17 cellular contexts compared by ENCODE assay signal in the genomic region with DNA sequence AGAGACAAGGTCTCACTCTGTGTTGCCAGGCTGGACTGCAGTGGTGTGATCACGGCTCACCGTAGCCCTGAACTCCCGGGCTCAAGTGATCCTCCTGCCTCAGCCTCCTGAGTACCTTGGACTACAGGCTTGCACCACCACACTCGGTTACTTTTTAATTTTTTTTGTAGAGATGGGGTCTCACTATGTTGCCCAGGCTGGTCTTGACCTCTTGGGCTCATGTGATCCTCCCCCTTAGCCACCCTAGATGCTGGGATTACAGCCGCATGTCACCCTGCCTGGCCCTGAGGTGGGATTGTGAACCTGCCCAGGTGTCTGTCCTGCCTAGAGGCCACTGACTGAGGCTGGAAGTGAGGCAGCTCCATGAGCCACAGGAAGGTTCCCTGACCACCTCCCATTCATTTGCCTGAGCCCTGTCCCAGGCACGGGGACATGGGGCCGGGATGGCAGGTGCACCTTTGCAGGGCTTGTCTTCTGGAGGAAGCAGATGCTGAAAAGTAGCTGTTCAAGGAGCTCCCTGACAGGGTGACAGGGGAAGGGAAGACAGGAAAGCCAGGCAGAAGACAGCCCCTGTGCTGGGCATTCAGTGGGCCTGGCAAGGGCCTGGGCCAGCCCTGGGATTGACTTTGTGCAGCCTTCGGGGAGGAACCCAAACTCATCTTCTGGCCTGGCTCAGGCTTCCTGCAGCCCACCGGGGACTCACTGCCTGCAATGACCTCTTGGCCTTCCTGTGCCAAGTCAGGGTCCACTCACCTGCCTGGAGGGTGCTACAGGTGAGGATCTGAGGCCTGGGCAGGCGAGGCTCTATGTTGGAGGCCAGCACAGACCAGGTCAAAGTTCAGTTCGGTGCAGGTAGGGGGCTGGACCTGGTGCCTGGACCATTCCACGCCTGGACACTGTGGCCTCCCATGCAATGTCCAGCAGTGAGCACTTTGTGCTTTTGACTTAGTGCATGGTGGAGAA. TPM values are rescaled to one million over a fixed set of nuclear protein-coding genes. Genes with fewer than 3 reads are reported as not detected.
DNase-seq lines count a peak whose midpoint lies in the region; ATAC-seq and TF ChIP-seq lines count a peak whose summit lies in the region.
"Had no signal": no experiment of that assay in that cellular context is flagged by ENCODE, and none has a peak within 500 bp of the region (broad histone marks: within the 10 kb centered on the region; RNA-seq: fewer than 3 reads in every experiment).

No MANE protein-coding gene starts in this region.

- H3K79me2 ChIP-seq in hepatocyte (no peaks in the 10 kb centered on the region), trophoblast cell (ENCODE audit: control insufficient read depth, insufficient read depth, low read length, poor library complexity) (no peaks in the 10 kb centered on the region)

- 92% methylated on average over 12 of the region's 12 CpGs for WGBS in hepatocyte (ENCODE audit: low lambda C conversion rate, missing lambda C conversion rate)
- no CpG with 5 or more reads among the region's 12 CpGs for WGBS in trophoblast cell (ENCODE audit: extremely low coverage, insufficient coverage, insufficient read length)

- H3K4me1 ChIP-seq in hepatocyte (ENCODE audit: insufficient read depth): peaks cover 23% of the 10 kb centered on the region
- H3K4me1 ChIP-seq in trophoblast cell (ENCODE audit: control insufficient read depth in 1 of 2, insufficient read depth in 2 of 2, low read length in 2 of 2): peaks cover 6 to 20% of the 10 kb centered on the region in 2 experiments

- H2BK120ac ChIP-seq in trophoblast cell (ENCODE audit: insufficient read depth, low read length, poor library complexity): no peak overlapping the region

- H3K9me2 ChIP-seq in hepatocyte (replicated peaks; ENCODE audit: insufficient read depth): no peaks in the 10 kb centered on the region

- no peak overlapping the region for H3K4me3 Mint-ChIP-seq in activated naive CD4-positive, alpha-beta T cell treated with anti-CD3 and anti-CD28 coated beads, Interleukin-2, amount 50 U/mL, for 24 hours
- H3K4me3 Mint-ChIP-seq in activated naive CD4-positive, alpha-beta T cell treated with anti-CD3 and anti-CD28 coated beads, Interleukin-2, amount 10 ng/mL, durations not matched to agents 7 days and 5 days: no peak overlapping the region
- H3K4me3 Mint-ChIP-seq in T-cell: peak overlapping the region in 1 of 3 donors; percentile 71

- no peaks in the 10 kb centered on the region for H3K36me3 ChIP-seq in hepatocyte (replicated peaks; ENCODE audit: insufficient read depth, low read depth)
- H3K36me3 ChIP-seq in trophoblast cell (ENCODE audit: control insufficient read depth in 1 of 2, insufficient read depth in 2 of 2, low read length in 2 of 2): no peaks in the 10 kb centered on the region

- H3K4ac ChIP-seq in trophoblast cell (ENCODE audit: low read depth, low read length): no peak overlapping the region

- no peak for TF ChIP-seq CTCF in hepatocyte (IDR thresholded peaks at IDR 0.05; ENCODE audit: poor library complexity)

- no peak overlapping the region for H3K18ac ChIP-seq in trophoblast cell (ENCODE audit: low read length)

- CTCF ChIA-PET in activated naive CD4-positive, alpha-beta T cell treated with anti-CD3 and anti-CD28 coated beads, Interleukin-2, amount 10 ng/mL, durations not matched to agents 7 days and 5 days (lab: Charles Lee): interaction anchor here (1.7 to 2.8 kb wide), 2 partner anchors 10 to 52 kb away, joined by 6 to 18 read pairs; partner anchors contain the start of gene CENPX
- CTCF ChIA-PET in T-cell (lab: Charles Lee): no interaction called here

- H3K14ac ChIP-seq in trophoblast cell (ENCODE audit: low read length): no peak overlapping the region

- H3K27ac ChIP-seq in hepatocyte: no peak overlapping the region
- H3K27ac ChIP-seq in trophoblast cell (ENCODE audit: low read depth, low read length): no peak overlapping the region

- POLR2A ChIA-PET in T-cell (lab: Charles Lee): no interaction called here

- peak overlapping the region; percentile 79 for H3K27ac Mint-ChIP-seq in activated naive CD4-positive, alpha-beta T cell treated with anti-CD3 and anti-CD28 coated beads, Interleukin-2, amount 50 U/mL, for 24 hours
- no peak overlapping the region for H3K27ac Mint-ChIP-seq in activated naive CD4-positive, alpha-beta T cell treated with anti-CD3 and anti-CD28 coated beads, Interleukin-2, amount 10 ng/mL, durations not matched to agents 7 days and 5 days
- peak overlapping the region; percentile 31 to 80 for H3K27ac Mint-ChIP-seq in T-cell

- H3K79me1 ChIP-seq in trophoblast cell (ENCODE audit: low read length): peaks cover 11% of the 10 kb centered on the region

- H2AK5ac ChIP-seq in trophoblast cell (ENCODE audit: low read length): no peak overlapping the region

- DNase-seq in activated naive CD4-positive, alpha-beta T cell treated with anti-CD3 and anti-CD28 coated beads, Interleukin-2, amount 10 ng/mL, durations not matched to agents 7 days and 5 days: no peak
- DNase-seq in T-cell: no peak
- DNase-seq in hepatocyte (ENCODE audit: low spot score): no peak
- DNase-seq in trophoblast cell: no peak
- DNase-seq in NCI-H748 treated with DMSO at 0.1 percent for 48 hours (lab: John Stamatoyannopoulos, UW): no peak
- no peak for DNase-seq in NCI-H146 (lab: John Stamatoyannopoulos, UW)
- DNase-seq in DMS79 treated with DMSO at 0.1 percent for 48 hours (lab: John Stamatoyannopoulos, UW): no peak
- DNase-seq: Caco-2, DMS153, EL, HCEC 1CT, KBM-7, NCI-H1417 treated with DMSO at 0.1 percent for 48 hours, NCI-H2029 treated with DMSO at 0.1 percent for 48 hours, SHP77 treated with DMSO at 0.1 percent for 48 hours had no signal

- no peaks in the 10 kb centered on the region for H4K20me1 ChIP-seq in hepatocyte (ENCODE audit: insufficient read depth, poor library complexity, severe bottlenecking)

- H4K91ac ChIP-seq in trophoblast cell (ENCODE audit: low read depth, low read length): no peak overlapping the region

- H3K36me3 Mint-ChIP-seq in activated naive CD4-positive, alpha-beta T cell treated with anti-CD3 and anti-CD28 coated beads, Interleukin-2, amount 50 U/mL, for 24 hours: no peaks in the 10 kb centered on the region
- H3K36me3 Mint-ChIP-seq in activated naive CD4-positive, alpha-beta T cell treated with anti-CD3 and anti-CD28 coated beads, Interleukin-2, amount 10 ng/mL, durations not matched to agents 7 days and 5 days: no peaks in the 10 kb centered on the region
- no peaks in the 10 kb centered on the region for H3K36me3 Mint-ChIP-seq in T-cell
- H3K36me3 Mint-ChIP-seq: CD14-positive monocyte had no signal

- peaks cover 23% of the 10 kb centered on the region for H3K4me1 Mint-ChIP-seq in activated naive CD4-positive, alpha-beta T cell treated with anti-CD3 and anti-CD28 coated beads, Interleukin-2, amount 50 U/mL, for 24 hours
- H3K4me1 Mint-ChIP-seq in activated naive CD4-positive, alpha-beta T cell treated with anti-CD3 and anti-CD28 coated beads, Interleukin-2, amount 10 ng/mL, durations not matched to agents 7 days and 5 days: peaks cover 20% of the 10 kb centered on the region
- H3K4me1 Mint-ChIP-seq in T-cell: peaks cover 18 to 26% (median 24%) of the 10 kb centered on the region in 3 donors

- H3K9ac ChIP-seq in trophoblast cell (ENCODE audit: low read length): peak overlapping the region; percentile 42

- no peak overlapping the region for H2BK5ac ChIP-seq in trophoblast cell (ENCODE audit: low read depth, low read length, poor library complexity)

- no peak overlapping the region for H4K8ac ChIP-seq in trophoblast cell (ENCODE audit: low read depth, low read length)

- peak overlapping the region; percentile 20 for H2BK12ac ChIP-seq in trophoblast cell (ENCODE audit: low read length)

- H3K4me2 ChIP-seq in hepatocyte (peak overlapping the region; percentile 65), trophoblast cell (ENCODE audit: low read length) (no peak overlapping the region)

- no peaks in the 10 kb centered on the region for H3K27me3 Mint-ChIP-seq in activated naive CD4-positive, alpha-beta T cell treated with anti-CD3 and anti-CD28 coated beads, Interleukin-2, amount 50 U/mL, for 24 hours
- peaks cover 49% of the 10 kb centered on the region for H3K27me3 Mint-ChIP-seq in activated naive CD4-positive, alpha-beta T cell treated with anti-CD3 and anti-CD28 coated beads, Interleukin-2, amount 10 ng/mL, durations not matched to agents 7 days and 5 days
- peaks cover 0 to 4% of the 10 kb centered on the region in 2 donors for H3K27me3 Mint-ChIP-seq in T-cell

- no peak overlapping the region for H3K4me3 ChIP-seq in hepatocyte
- H3K4me3 ChIP-seq in trophoblast cell (ENCODE audit: low read depth, low read length): no peak overlapping the region

- no peak overlapping the region for H4K12ac ChIP-seq in trophoblast cell (ENCODE audit: low read depth, low read length)

- no peak for ATAC-seq in T-cell (replicated peaks in 1 of 4)

- no peak overlapping the region for H3K23ac ChIP-seq in trophoblast cell (ENCODE audit: low read length)

- H3K9me3 ChIP-seq in hepatocyte (ENCODE audit: low read depth): no peaks in the 10 kb centered on the region
- H3K9me3 ChIP-seq in trophoblast cell (ENCODE audit: insufficient read depth, low read depth, low read length): peaks cover 3% of the 10 kb centered on the region

- H3K9me3 Mint-ChIP-seq in activated naive CD4-positive, alpha-beta T cell treated with anti-CD3 and anti-CD28 coated beads, Interleukin-2, amount 50 U/mL, for 24 hours: no peaks in the 10 kb centered on the region
- H3K9me3 Mint-ChIP-seq in activated naive CD4-positive, alpha-beta T cell treated with anti-CD3 and anti-CD28 coated beads, Interleukin-2, amount 10 ng/mL, durations not matched to agents 7 days and 5 days: peaks cover 8% of the 10 kb centered on the region
- no peaks in the 10 kb centered on the region for H3K9me3 Mint-ChIP-seq in T-cell

- peaks cover 5% of the 10 kb centered on the region for H3K27me3 ChIP-seq in hepatocyte
- no peaks in the 10 kb centered on the region for H3K27me3 ChIP-seq in trophoblast cell (ENCODE audit: insufficient read depth, low read length)

- no peak overlapping the region for H2AFZ ChIP-seq in hepatocyte
- no peak overlapping the region for H2AFZ ChIP-seq in trophoblast cell (ENCODE audit: insufficient read depth, low read length, poor library complexity)

RNA-seq across cellular contexts. Expression of gene NOTUM, which starts 8.1 kb away (rescaled TPM):
- under 1 TPM in 3 of 5 donors, not detected in 2; 0.13 to 0.33 (median 0.29) TPM for total RNA-seq in T-cell
- total RNA-seq in hepatocyte: 1.0 and 1.8 TPM in 2 replicates
- 1.2 and 4.7 TPM in 2 replicates for polyA plus RNA-seq in hepatocyte
- 8.7 and 9.0 TPM in 2 replicates for polyA plus RNA-seq in trophoblast cell (2013)
- polyA plus RNA-seq: CD14-positive monocyte had no signal

RNA-seq across cellular contexts. Expression of gene ASPSCR1, which starts 8.3 kb away (rescaled TPM):
- 10 to 100 TPM; 34.6 to 49.7 (median 44.9) TPM for total RNA-seq in T-cell
- 27.5 and 28.4 TPM in 2 replicates for total RNA-seq in hepatocyte
- polyA plus RNA-seq in hepatocyte: 45.9 and 56.8 TPM in 2 replicates
- 12.8 and 13.1 TPM in 2 replicates for polyA plus RNA-seq in trophoblast cell (2013)

RNA-seq across cellular contexts. Expression of gene MYADML2, which starts 22.1 kb away (rescaled TPM):
- not detected for total RNA-seq in T-cell
- not detected in 2 replicates for total RNA-seq in hepatocyte
- polyA plus RNA-seq in hepatocyte: 0.06 TPM in 2 replicates
- 0.01 TPM in 1 of 2 replicates, not detected in the other for polyA plus RNA-seq in trophoblast cell (2013)
- total RNA-seq: Caco-2 had no signal
- polyA plus RNA-seq: CD14-positive monocyte had no signal

RNA-seq across cellular contexts. Expression of gene PYCR1, which starts 32.0 kb away (rescaled TPM):
- total RNA-seq in T-cell: 10 to 100 TPM in 2 of 5 donors, 1 to 10 TPM in 2, under 1 TPM in 1; 0.93 to 15.4 (median 8.2) TPM
- 109 and 113 TPM in 2 replicates for total RNA-seq in hepatocyte
- 149 and 162 TPM in 2 replicates for polyA plus RNA-seq in hepatocyte
- 37.2 and 37.6 TPM in 2 replicates for polyA plus RNA-seq in trophoblast cell (2013)
- polyA plus RNA-seq: CD14-positive monocyte had no signal

RNA-seq across cellular contexts. Expression of gene MAFG, which starts 41.6 kb away (rescaled TPM):
- total RNA-seq in T-cell (10 to 100 TPM; 10.6 to 24.8 (median 18.8) TPM), hepatocyte (18.1 and 21.3 TPM in 2 replicates)
- polyA plus RNA-seq in hepatocyte: 28.5 and 37.4 TPM in 2 replicates
- 32.1 and 36.5 TPM in 2 replicates for polyA plus RNA-seq in trophoblast cell (2013)
